ENCODE assay signal across 8 cellular contexts in the genomic region with DNA sequence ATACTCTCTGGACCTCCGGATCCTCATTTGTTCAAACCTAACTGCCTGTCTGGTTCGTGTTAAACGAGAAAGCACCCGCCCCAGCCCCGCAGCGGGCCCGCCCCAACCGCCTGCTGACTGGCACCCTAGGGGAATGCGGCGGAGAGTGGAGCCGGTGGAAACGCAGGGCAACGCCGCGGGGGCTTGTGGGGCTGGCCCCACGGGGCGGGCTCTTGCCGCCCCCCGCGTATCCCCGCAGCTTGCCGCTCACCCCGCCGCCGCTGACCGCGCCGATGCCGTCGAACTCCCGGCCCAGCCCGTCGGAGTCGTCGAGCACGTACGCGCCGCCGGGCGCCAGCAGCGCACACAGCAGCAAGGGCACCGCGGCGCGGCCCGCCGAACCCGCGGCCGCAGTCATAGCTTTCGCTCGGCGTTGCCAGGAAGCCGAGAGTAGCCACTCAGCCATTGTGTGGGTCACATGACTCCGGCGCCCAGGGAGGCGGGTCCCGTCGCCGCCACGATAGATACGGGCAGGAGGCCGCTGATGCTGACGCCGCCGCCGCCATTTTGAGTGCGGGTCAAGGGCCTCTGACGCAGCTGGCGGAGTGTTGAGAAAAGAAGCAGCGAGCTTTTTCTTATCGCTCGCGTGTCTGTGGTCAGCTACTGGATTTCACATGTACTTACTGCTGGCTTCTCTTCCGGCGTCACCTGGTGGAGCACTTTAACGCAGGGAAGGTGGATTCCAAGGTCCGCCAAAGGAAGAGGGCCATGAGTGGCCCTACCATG. TPM values are rescaled to one million over a fixed set of nuclear protein-coding genes. Genes with fewer than 3 reads are reported as not detected.
DNase-seq lines count a peak whose midpoint lies in the region; ATAC-seq, FAIRE-seq and TF ChIP-seq lines count a peak whose summit lies in the region.

A gene (minus strand): TSS at position 463 of the 765 bp plus-strand sequence. CDS start 18 bp downstream, at position 445.

- peak; percentile 6 for FAIRE-seq in G401.6 (lab: Jason Lieb, UNC)

- TF ChIP-seq POLR2A in upper lobe of left lung (IDR thresholded peaks at IDR 0.05) = peak in 3 of 4 donors; percentile 80 to 89 (median 84)

- TF ChIP-seq EP300 in upper lobe of left lung (IDR thresholded peaks at IDR 0.05) = peak in 2 of 4 donors; percentile 20 to 57

- H3K4me1 Mint-ChIP-seq in T-helper 17 cell = peaks cover 64% of the 10 kb centered on the region
- peaks cover 26% of the 10 kb centered on the region for H3K4me1 Mint-ChIP-seq in progenitor cell of endocrine pancreas (ENCODE audit: low read depth)

- peak within 1 kb of the TSS; percentile 97 for H3K4me3 Mint-ChIP-seq in T-helper 17 cell
- H3K4me3 Mint-ChIP-seq in progenitor cell of endocrine pancreas (ENCODE audit: low read depth) = peak within 1 kb of the TSS; percentile 81

- H3K4me1 ChIP-seq in HEK293 (ENCODE audit: control insufficient read depth, insufficient read depth, low read length) (no peaks in the 10 kb centered on the region), heart right ventricle (peaks cover 0 to 54% (median 18%) of the 10 kb centered on the region in 9 donors), upper lobe of left lung (peaks cover 16 to 37% (median 24%) of the 10 kb centered on the region in 4 donors)

- no peak for TF ChIP-seq CTCF in HEK293 (tag by site-specific recombination; IDR thresholded peaks at IDR 0.05)
- no peak for TF ChIP-seq CTCF in heart right ventricle (IDR thresholded peaks at IDR 0.05)
- TF ChIP-seq CTCF in progenitor cell of endocrine pancreas (IDR thresholded peaks at IDR 0.05; ENCODE audit: unreplicated experiment) = no peak
- TF ChIP-seq CTCF in upper lobe of left lung (IDR thresholded peaks at IDR 0.05) = peak in 2 of 6 experiments; percentile 20 to 43

- peak; percentile 84 for ATAC-seq in T-helper 17 cell
- peak; percentile 96 to 97 (median 97) for ATAC-seq in heart right ventricle
- peak; percentile 92 to 96 for ATAC-seq in upper lobe of left lung (ENCODE audit: low FRiP score in 2 of 2)

- no peaks in the 10 kb centered on the region for H3K9me3 Mint-ChIP-seq in progenitor cell of endocrine pancreas (ENCODE audit: low read depth)

- H3K27me3 Mint-ChIP-seq in T-helper 17 cell (no peaks in the 10 kb centered on the region), progenitor cell of endocrine pancreas (no peaks in the 10 kb centered on the region)

- peak within 1 kb of the TSS; percentile 41 for H3K4me3 ChIP-seq in HEK293 (ENCODE audit: low read depth, low read length)
- H3K4me3 ChIP-seq in heart right ventricle = peak within 1 kb of the TSS; percentile 31 to 88 (median 78)
- H3K4me3 ChIP-seq in upper lobe of left lung = peak within 1 kb of the TSS; percentile 48 to 85 (median 69)

- H3K27me3 ChIP-seq in heart right ventricle = no peaks in the 10 kb centered on the region
- no peaks in the 10 kb centered on the region for H3K27me3 ChIP-seq in upper lobe of left lung

- H3K27ac ChIP-seq in HEK293 (ENCODE audit: extremely low read depth, low read depth, low read length) (peak within 1 kb of the TSS; percentile 52; the same call in 1 of the 2 replicates), heart right ventricle (peak within 1 kb of the TSS; percentile 78 to 99 (median 94)), upper lobe of left lung (peak within 1 kb of the TSS; percentile 96 to 98 (median 98))

- H3K36me3 ChIP-seq in HEK293 (ENCODE audit: control insufficient read depth in 2 of 2, insufficient read depth in 1 of 2, low read length in 2 of 2) = no peaks in the 10 kb centered on the region
- no peaks in the 10 kb centered on the region for H3K36me3 ChIP-seq in heart right ventricle
- no peaks in the 10 kb centered on the region for H3K36me3 ChIP-seq in upper lobe of left lung

- no peaks in the 10 kb centered on the region for H3K9me3 ChIP-seq in HEK293 (ENCODE audit: control insufficient read depth, insufficient read depth, low read depth, low read length)
- no peaks in the 10 kb centered on the region for H3K9me3 ChIP-seq in T-helper 17 cell (ENCODE audit: control insufficient read depth, low read length, poor library complexity, severe bottlenecking)
- no peaks in the 10 kb centered on the region for H3K9me3 ChIP-seq in heart right ventricle
- no peaks in the 10 kb centered on the region for H3K9me3 ChIP-seq in upper lobe of left lung

- intact Hi-C loops in heart right ventricle (cut with DNase I) = loop anchor here in 1 of 10 donors (10.0 kb wide), 1 partner anchor 392 kb away; a partner anchor contains a TSS

- WGBS in heart right ventricle, 2 donors = 1% methylated on average over 77 to 79 of the region's 79 CpGs
- 1 to 5% methylated on average over 13 to 61 of the region's 79 CpGs for WGBS in upper lobe of left lung, 2 donors

- DNase-seq in NCI-H1105 (lab: John Stamatoyannopoulos, UW) = peak; percentile 94
- DNase-seq in T-helper 17 cell = peak; percentile 91 to 96 (median 92)
- DNase-seq in amygdala (lab: John Stamatoyannopoulos, UW) = peak; percentile 67 to 96 (median 90)
- peak; percentile 95 to 96 for DNase-seq in heart right ventricle
- DNase-seq in progenitor cell of endocrine pancreas (ENCODE audit: low spot score, unreplicated experiment) = peak; percentile 85
- peak; percentile 98 to 99 for DNase-seq in upper lobe of left lung

- H3K36me3 Mint-ChIP-seq in T-helper 17 cell (ENCODE audit: low read depth) (peaks cover 11% of the 10 kb centered on the region), progenitor cell of endocrine pancreas (ENCODE audit: insufficient read depth) (no peaks in the 10 kb centered on the region)

- POLR2A ChIA-PET in HEK293 (lab: Yijun Ruan, JAX) = no interaction called here

- H3K27ac Mint-ChIP-seq in T-helper 17 cell (peak within 1 kb of the TSS; percentile 98), progenitor cell of endocrine pancreas (peak within 1 kb of the TSS; percentile 97)

- CTCF ChIA-PET in HEK293 (lab: Yijun Ruan, JAX) = interaction anchor here (2.6 kb wide), 1 partner anchor 20 kb away, joined by 16 read pairs; no protein-coding TSS in a partner anchor

TF ChIP-seq in HEK293, 187 proteins besides CTCF, POLR2A, EP300 and RAD21 (continues in another document):
- TF ChIP-seq ZNF335 (tag by site-specific recombination; conservative IDR thresholded peaks at IDR 0.05) (peak; percentile 53), MZF1 (tag by site-specific recombination; IDR thresholded peaks at IDR 0.05; ENCODE audit: borderline replicate concordance) (no peak), ZNF324 (tag by site-specific recombination; IDR thresholded peaks at IDR 0.05) (no peak), ZNF433 (tag by site-specific recombination; IDR thresholded peaks at IDR 0.05; ENCODE audit: low read depth) (no peak), ZIC2 (tag by site-specific recombination; IDR thresholded peaks at IDR 0.05) (peak; percentile 24; the same call in 1 of the 2 replicates), MYNN (tag by site-specific recombination; IDR thresholded peaks at IDR 0.05; ENCODE audit: borderline replicate concordance) (no peak), HOXD13 (CRISPR knock-in tag; IDR thresholded peaks at IDR 0.05; ENCODE audit: borderline replicate concordance) (no peak), ZNF416 (tag by site-specific recombination; IDR thresholded peaks at IDR 0.05) (no peak), ZNF121 (tag by site-specific recombination; IDR thresholded peaks at IDR 0.05) (no peak), ZNF19 (tag by site-specific recombination; IDR thresholded peaks at IDR 0.05; ENCODE audit: low read depth) (no peak), ZNF311 (tag by site-specific recombination; IDR thresholded peaks at IDR 0.05; ENCODE audit: borderline replicate concordance) (no peak), ZNF585B (tag by site-specific recombination; IDR thresholded peaks at IDR 0.05) (no peak)
- TF ChIP-seq, protein P1, sequence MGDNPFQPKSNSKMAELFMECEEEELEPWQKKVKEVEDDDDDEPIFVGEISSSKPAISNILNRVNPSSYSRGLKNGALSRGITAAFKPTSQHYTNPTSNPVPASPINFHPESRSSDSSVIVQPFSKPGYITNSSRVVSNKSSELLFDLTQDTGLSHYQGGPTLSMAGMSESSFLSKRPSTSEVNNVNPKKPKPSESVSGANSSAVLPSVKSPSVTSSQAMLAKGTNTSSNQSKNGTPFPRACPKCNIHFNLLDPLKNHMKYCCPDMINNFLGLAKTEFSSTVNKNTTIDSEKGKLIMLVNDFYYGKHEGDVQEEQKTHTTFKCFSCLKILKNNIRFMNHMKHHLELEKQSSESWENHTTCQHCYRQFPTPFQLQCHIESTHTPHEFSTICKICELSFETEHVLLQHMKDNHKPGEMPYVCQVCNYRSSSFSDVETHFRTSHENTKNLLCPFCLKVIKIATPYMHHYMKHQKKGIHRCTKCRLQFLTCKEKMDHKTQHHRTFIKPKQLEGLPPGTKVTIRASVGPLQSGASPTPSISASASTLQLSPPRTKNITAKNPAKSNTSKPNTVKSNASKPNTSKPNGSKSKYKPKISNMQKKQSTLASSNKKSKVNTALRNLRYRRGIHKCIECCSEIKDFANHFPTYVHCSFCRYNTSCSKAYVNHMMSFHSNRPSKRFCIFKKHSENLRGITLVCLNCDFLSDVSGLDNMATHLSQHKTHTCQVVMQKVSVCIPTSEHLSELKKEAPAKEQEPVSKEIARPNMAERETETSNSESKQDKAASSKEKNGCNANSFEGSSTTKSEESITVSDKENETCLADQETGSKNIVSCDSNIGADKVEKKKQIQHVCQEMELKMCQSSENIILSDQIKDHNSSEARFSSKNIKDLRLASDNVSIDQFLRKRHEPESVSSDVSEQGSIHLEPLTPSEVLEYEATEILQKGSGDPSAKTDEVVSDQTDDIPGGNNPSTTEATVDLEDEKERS (tag by site-specific recombination; IDR thresholded peaks at IDR 0.05) = no peak
- TF ChIP-seq, protein P2, sequence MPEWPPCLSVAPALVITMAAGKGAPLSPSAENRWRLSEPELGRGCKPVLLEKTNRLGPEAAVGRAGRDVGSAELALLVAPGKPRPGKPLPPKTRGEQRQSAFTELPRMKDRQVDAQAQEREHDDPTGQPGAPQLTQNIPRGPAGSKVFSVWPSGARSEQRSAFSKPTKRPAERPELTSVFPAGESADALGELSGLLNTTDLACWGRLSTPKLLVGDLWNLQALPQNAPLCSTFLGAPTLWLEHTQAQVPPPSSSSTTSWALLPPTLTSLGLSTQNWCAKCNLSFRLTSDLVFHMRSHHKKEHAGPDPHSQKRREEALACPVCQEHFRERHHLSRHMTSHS (tag by site-specific recombination; IDR thresholded peaks at IDR 0.05) = no peak

RNA-seq across cellular contexts. Expression of the gene that starts here (rescaled TPM):
- total RNA-seq in T-helper 17 cell (10 to 100 TPM; 33.1 to 36.5 TPM), heart right ventricle (10 to 100 TPM; 11.2 to 19.4 (median 14.9) TPM), progenitor cell of endocrine pancreas (43.0 and 44.0 TPM in 2 replicates), upper lobe of left lung (10 to 100 TPM; 24.2 to 64.3 (median 49.0) TPM)
- polyA plus RNA-seq in heart right ventricle = 1 to 10 TPM; 4.7 to 9.3 TPM

Comparison
In these comparisons a context has a peak if more than half of its experiments do, and no peak if none do; other contexts are left out.
1. Peak in every context shown above with its lines: DNase-seq, ATAC-seq, H3K4me3 ChIP-seq and H3K27ac ChIP-seq.